1 cellular context compared by ENCODE assay signal in genomic region chr2:37384261-37384660, GRCh38. TPM values are rescaled to one million over a fixed set of nuclear protein-coding genes. Genes with fewer than 3 reads are reported as not detected.
"Had no signal": no experiment of that assay in that cellular context is flagged by ENCODE, and none has a peak within 500 bp of the region (broad histone marks: within the 10 kb centered on the region; RNA-seq: fewer than 3 reads in every experiment).

No MANE protein-coding gene starts in this region.

RNA-seq across cellular contexts. Expression of gene QPCT, which starts 39.8 kb away (rescaled TPM):
- total RNA-seq: osteocyte had no signal
